12 cellular contexts compared by ENCODE assay signal in the genomic region with DNA sequence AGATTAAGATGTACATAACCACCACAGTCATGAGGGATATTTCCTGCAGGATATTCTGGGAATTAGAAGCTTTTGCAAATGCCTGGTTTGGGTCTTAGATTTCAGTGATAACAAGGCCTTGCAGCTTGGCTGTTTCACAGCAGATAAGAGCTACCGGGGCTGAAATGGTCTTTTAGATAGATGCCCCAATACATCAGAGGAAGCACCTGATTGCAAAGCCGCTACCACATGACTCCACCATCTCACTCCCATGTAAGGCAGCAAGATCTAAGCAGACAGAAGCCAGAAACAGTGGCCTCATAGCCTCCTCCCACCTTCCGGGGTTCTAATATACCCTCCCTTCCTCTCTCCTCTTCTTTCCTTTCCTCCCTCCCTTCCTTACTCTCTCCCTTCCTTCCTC. TPM values are rescaled to one million over a fixed set of nuclear protein-coding genes. Genes with fewer than 3 reads are reported as not detected.
A peak's percentile ranks its signal among the peaks of the same experiment; 100 is the strongest.
DNase-seq lines count a peak whose midpoint lies in the region; ATAC-seq and TF ChIP-seq lines count a peak whose summit lies in the region.
"Had no signal": no experiment of that assay in that cellular context is flagged by ENCODE, and none has a peak within 500 bp of the region (broad histone marks: within the 10 kb centered on the region; RNA-seq: fewer than 3 reads in every experiment).

No MANE protein-coding gene starts in this region.

- no peaks in the 10 kb centered on the region for H3K27me3 Mint-ChIP-seq in activated T-helper 17 cell treated with anti-CD3 and anti-CD28 coated beads, Interleukin-2, amount 50 U/mL, for 72 hours
- peaks cover 0 to 2% (median 0%) of the 10 kb centered on the region in 5 donors for H3K27me3 Mint-ChIP-seq in naive thymus-derived CD4-positive, alpha-beta T cell

- POLR2A ChIA-PET in naive thymus-derived CD4-positive, alpha-beta T cell (lab: Charles Lee) = interaction anchor here (1.0 to 2.8 kb wide), 3 partner anchors 29 to 73 kb away, joined by 3 to 13 read pairs (median 4); partner anchors contain the start of gene PSTPIP2
- POLR2A ChIA-PET in HEK293T (lab: Yijun Ruan, JAX) = no interaction called here

- H3K27ac ChIP-seq in DND-41 (ENCODE audit: low read length) = peak overlapping the region; percentile 50
- peak overlapping the region; percentile 88 for H3K27ac ChIP-seq in KOPT-K1 (ENCODE audit: low read depth, low read length, poor library complexity, severe bottlenecking)
- H3K27ac ChIP-seq in naive thymus-derived CD4-positive, alpha-beta T cell (ENCODE audit: low read depth, low read length) = peak overlapping the region; percentile 65
- H3K27ac ChIP-seq in adrenal gland = no peak overlapping the region
- H3K27ac ChIP-seq: C4-2B, psoas muscle had no signal

- H3K4me3 ChIP-seq in DND-41 (ENCODE audit: low read depth in 1 of 2, low read length in 2 of 2) (no peak overlapping the region), adrenal gland (no peak overlapping the region)
- H3K4me3 ChIP-seq in naive thymus-derived CD4-positive, alpha-beta T cell (ENCODE audit: low read length) = peak overlapping the region; percentile 61
- H3K4me3 ChIP-seq: psoas muscle had no signal

- H3K4me3 Mint-ChIP-seq in activated T-helper 17 cell treated with anti-CD3 and anti-CD28 coated beads, Interleukin-2, amount 50 U/mL, for 72 hours = peak overlapping the region; percentile 47
- peak overlapping the region; percentile 63 to 83 (median 78) for H3K4me3 Mint-ChIP-seq in naive thymus-derived CD4-positive, alpha-beta T cell

- intact Hi-C loops in naive thymus-derived CD4-positive, alpha-beta T cell (cut with micrococcal nuclease) = loop anchor here (1.0 to 5.0 kb wide), 4 partner anchors 30 to 100 kb away; partner anchors contain the start of genes ATP5F1A (in 1 of the 2) and EPG5 (in 1 of the 2)
- intact Hi-C loops in adrenal gland (cut with DNase I) = no loop called here

- no peak overlapping the region for H3K4me2 ChIP-seq in DND-41 (ENCODE audit: insufficient read depth, low read length)

- DNase-seq in DND-41 = peak; percentile 37
- peak in 7 of 9 donors; percentile 8 to 38 (median 26) for DNase-seq in naive thymus-derived CD4-positive, alpha-beta T cell
- no peak for DNase-seq in HEK293T (ENCODE audit: extremely low spot score)
- no peak for DNase-seq in NCI-H446 treated with DMSO at 0.1 percent for 48 hours (lab: John Stamatoyannopoulos, UW)
- DNase-seq in NK-92 (lab: John Stamatoyannopoulos, UW; ENCODE audit: unreplicated experiment) = no peak
- DNase-seq in adrenal gland = no peak
- DNase-seq: GOT3, NCI-H146, psoas muscle had no signal

- H3K9me3 Mint-ChIP-seq in activated T-helper 17 cell treated with anti-CD3 and anti-CD28 coated beads, Interleukin-2, amount 50 U/mL, for 72 hours = no peaks in the 10 kb centered on the region
- peaks cover 0 to 18% (median 10%) of the 10 kb centered on the region in 11 donors for H3K9me3 Mint-ChIP-seq in naive thymus-derived CD4-positive, alpha-beta T cell

- ATAC-seq in DND-41 (ENCODE audit: insufficient read depth, low read depth) = peak; percentile 73
- peak; percentile 28 for ATAC-seq in activated T-helper 17 cell treated with anti-CD3 and anti-CD28 coated beads, Interleukin-2, amount 50 U/mL, for 72 hours (replicated peaks)
- peak; percentile 76 for ATAC-seq in naive thymus-derived CD4-positive, alpha-beta T cell
- ATAC-seq: psoas muscle had no signal

- 65 to 79% (median 71%) methylated on average over 3 of the region's 3 CpGs for WGBS in adrenal gland, 4 donors

- H3K36me3 Mint-ChIP-seq in activated T-helper 17 cell treated with anti-CD3 and anti-CD28 coated beads, Interleukin-2, amount 50 U/mL, for 72 hours (ENCODE audit: low read depth) = no peaks in the 10 kb centered on the region
- peaks cover 0 to 30% (median 23%) of the 10 kb centered on the region in 5 donors for H3K36me3 Mint-ChIP-seq in naive thymus-derived CD4-positive, alpha-beta T cell

- no peak for TF ChIP-seq CTCF in DND-41 (IDR thresholded peaks at IDR 0.05; ENCODE audit: borderline replicate concordance, extremely low read depth, low read length, poor library complexity, severe bottlenecking)
- TF ChIP-seq CTCF in adrenal gland (IDR thresholded peaks at IDR 0.05) = no peak

- no peaks in the 10 kb centered on the region for H3K79me2 ChIP-seq in DND-41 (ENCODE audit: insufficient read depth, low read length)

- no peak overlapping the region for H2AFZ ChIP-seq in DND-41 (ENCODE audit: low read depth, low read length)

- H3K9me3 ChIP-seq in DND-41 (ENCODE audit: insufficient read depth, low read length, severe bottlenecking) (peaks cover 9% of the 10 kb centered on the region), KOPT-K1 (ENCODE audit: insufficient read depth, low read length, poor library complexity, severe bottlenecking) (peaks cover 14% of the 10 kb centered on the region), adrenal gland (replicated peaks in 1 of 3) (no peaks in the 10 kb centered on the region)
- peaks cover 0 to 7% (median 0%) of the 10 kb centered on the region in 3 experiments for H3K9me3 ChIP-seq in naive thymus-derived CD4-positive, alpha-beta T cell (ENCODE audit: control insufficient read depth in 2 of 3, low read length in 3 of 3)
- H3K9me3 ChIP-seq: psoas muscle had no signal

- peak overlapping the region; percentile 52 for H3K27ac Mint-ChIP-seq in activated T-helper 17 cell treated with anti-CD3 and anti-CD28 coated beads, Interleukin-2, amount 50 U/mL, for 72 hours
- peak overlapping the region; percentile 76 to 94 (median 87) for H3K27ac Mint-ChIP-seq in naive thymus-derived CD4-positive, alpha-beta T cell

- H3K4me1 ChIP-seq in DND-41 (ENCODE audit: insufficient read depth, low read length) = peaks cover 43% of the 10 kb centered on the region
- H3K4me1 ChIP-seq in naive thymus-derived CD4-positive, alpha-beta T cell (ENCODE audit: control insufficient read depth in 2 of 2, insufficient read depth in 2 of 2, low read length in 2 of 2) = peaks cover 0 to 44% of the 10 kb centered on the region in 2 donors
- H3K4me1 ChIP-seq in adrenal gland (replicated peaks in 1 of 2) = no peaks in the 10 kb centered on the region
- H3K4me1 ChIP-seq: psoas muscle had no signal

- H3K4me1 Mint-ChIP-seq in activated T-helper 17 cell treated with anti-CD3 and anti-CD28 coated beads, Interleukin-2, amount 50 U/mL, for 72 hours = peaks cover 28% of the 10 kb centered on the region
- peaks cover 20 to 62% (median 52%) of the 10 kb centered on the region in 7 donors for H3K4me1 Mint-ChIP-seq in naive thymus-derived CD4-positive, alpha-beta T cell

- no peak overlapping the region for H3K9ac ChIP-seq in DND-41 (ENCODE audit: low read depth, low read length)

- CTCF ChIA-PET in naive thymus-derived CD4-positive, alpha-beta T cell (lab: Charles Lee) = interaction anchor here (1.1 to 1.4 kb wide), 2 partner anchors 74 to 76 kb away, joined by 3 to 7 read pairs; partner anchors contain the start of gene PSTPIP2
- CTCF ChIA-PET in HEK293T (lab: Yijun Ruan, JAX) = no interaction called here

- no peak for TF ChIP-seq POLR2A in adrenal gland (IDR thresholded peaks at IDR 0.05)

- no peaks in the 10 kb centered on the region for H4K20me1 ChIP-seq in DND-41 (ENCODE audit: insufficient read depth, low read length)

- no peaks in the 10 kb centered on the region for H3K27me3 ChIP-seq in DND-41 (ENCODE audit: insufficient read depth, low read length, poor library complexity)
- H3K27me3 ChIP-seq in naive thymus-derived CD4-positive, alpha-beta T cell (ENCODE audit: control insufficient read depth in 2 of 2, insufficient read depth in 2 of 2, low read length in 2 of 2) = no peaks in the 10 kb centered on the region
- no peaks in the 10 kb centered on the region for H3K27me3 ChIP-seq in adrenal gland

- H3K36me3 ChIP-seq in DND-41 (ENCODE audit: insufficient read depth, low read length) (no peaks in the 10 kb centered on the region), KOPT-K1 (ENCODE audit: insufficient read depth, low read length) (no peaks in the 10 kb centered on the region), adrenal gland (replicated peaks in 1 of 2) (peaks cover 0 to 5% of the 10 kb centered on the region in 2 donors)
- H3K36me3 ChIP-seq in naive thymus-derived CD4-positive, alpha-beta T cell (ENCODE audit: control insufficient read depth in 2 of 3, insufficient read depth in 3 of 3, low read length in 3 of 3) = peaks cover 0 to 4% (median 0%) of the 10 kb centered on the region in 3 experiments

TF ChIP-seq in HEK293T, 16 proteins besides CTCF, POLR2A, EP300 and RAD21:
- TF ChIP-seq L3MBTL2 (conservative IDR thresholded peaks at IDR 0.05) (no peak), LEF1 (IDR thresholded peaks at IDR 0.05; ENCODE audit: borderline replicate concordance) (no peak), CTBP1 (IDR thresholded peaks at IDR 0.05; ENCODE audit: borderline replicate concordance) (no peak), BHLHE40 (IDR thresholded peaks at IDR 0.05; ENCODE audit: borderline replicate concordance) (no peak), SP1 (IDR thresholded peaks at IDR 0.05) (no peak), ARNT (IDR thresholded peaks at IDR 0.05) (no peak)
- TF ChIP-seq, protein P1, sequence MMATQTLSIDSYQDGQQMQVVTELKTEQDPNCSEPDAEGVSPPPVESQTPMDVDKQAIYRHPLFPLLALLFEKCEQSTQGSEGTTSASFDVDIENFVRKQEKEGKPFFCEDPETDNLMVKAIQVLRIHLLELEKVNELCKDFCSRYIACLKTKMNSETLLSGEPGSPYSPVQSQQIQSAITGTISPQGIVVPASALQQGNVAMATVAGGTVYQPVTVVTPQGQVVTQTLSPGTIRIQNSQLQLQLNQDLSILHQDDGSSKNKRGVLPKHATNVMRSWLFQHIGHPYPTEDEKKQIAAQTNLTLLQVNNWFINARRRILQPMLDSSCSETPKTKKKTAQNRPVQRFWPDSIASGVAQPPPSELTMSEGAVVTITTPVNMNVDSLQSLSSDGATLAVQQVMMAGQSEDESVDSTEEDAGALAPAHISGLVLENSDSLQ (IDR thresholded peaks at IDR 0.05) = no peak

RNA-seq across cellular contexts. Expression of gene EPG5, which starts 31.1 kb away (rescaled TPM):
- 10 to 100 TPM; 22.9 to 24.0 TPM for total RNA-seq in activated T-helper 17 cell treated with anti-CD3 and anti-CD28 coated beads, Interleukin-2, amount 50 U/mL, for 72 hours
- 10 to 100 TPM; 26.0 to 54.8 (median 44.7) TPM for total RNA-seq in naive thymus-derived CD4-positive, alpha-beta T cell
- polyA plus RNA-seq in naive thymus-derived CD4-positive, alpha-beta T cell = 1 to 10 TPM; 6.3 to 6.4 TPM
- 10 to 100 TPM; 15.1 to 80.3 (median 24.8) TPM for total RNA-seq in adrenal gland
- polyA plus RNA-seq in adrenal gland = 10 to 100 TPM in 1 of 3 donors, 1 to 10 TPM in 2; 7.3 to 21.6 (median 8.0) TPM

Comparison
In these comparisons a context has a peak if more than half of its experiments do, and no peak if none do; other contexts are left out.
1. DNase-seq: peak in DND-41 (single experiment) and naive thymus-derived CD4-positive, alpha-beta T cell (7 of 9); none in HEK293T (single experiment), NCI-H446 treated with DMSO at 0.1 percent for 48 hours (single experiment), NK-92 (single experiment) and adrenal gland (0 of 7).
2. H3K27ac ChIP-seq: peak in DND-41 (single experiment), KOPT-K1 (single experiment) and naive thymus-derived CD4-positive, alpha-beta T cell (single experiment); none in adrenal gland (0 of 5).
3. intact Hi-C loops: an anchor here in naive thymus-derived CD4-positive, alpha-beta T cell (1.0 to 5.0 kb wide); none called in adrenal gland.
4. Peak in every context shown above with its lines, with median percentiles within 50 percentile points of each other: ATAC-seq.